27 cellular contexts compared by ENCODE assay signal in the genomic region with DNA sequence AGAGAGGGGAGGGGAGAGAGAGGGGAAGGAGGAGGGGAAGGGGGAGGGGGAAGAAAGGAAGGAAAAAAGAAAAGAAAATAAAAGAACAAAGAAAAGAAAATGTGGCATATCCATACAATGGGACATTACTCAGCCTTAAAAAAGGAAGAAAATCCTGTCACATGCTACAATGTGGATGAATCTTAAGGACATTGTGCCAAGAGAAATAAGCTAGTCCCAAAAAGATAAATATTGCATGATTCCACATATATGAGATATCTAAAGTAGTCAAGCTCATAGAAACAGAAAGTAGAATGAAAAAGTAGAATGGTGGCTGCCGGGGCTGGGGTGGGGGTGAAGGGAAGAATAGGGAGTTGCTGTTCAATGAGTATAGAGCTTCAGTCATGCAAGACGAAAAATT. TPM values are rescaled to one million over a fixed set of nuclear protein-coding genes. Genes with fewer than 3 reads are reported as not detected.
A peak's percentile ranks its signal among the peaks of the same experiment; 100 is the strongest.
DNase-seq lines count a peak whose midpoint lies in the region; ATAC-seq, FAIRE-seq and TF ChIP-seq lines count a peak whose summit lies in the region.
"Had no signal": no experiment of that assay in that cellular context is flagged by ENCODE, and none has a peak within 500 bp of the region (broad histone marks: within the 10 kb centered on the region; RNA-seq: fewer than 3 reads in every experiment).

No MANE protein-coding gene starts in this region.

- ATAC-seq in HepG2 (no peak), right lobe of liver (no peak), K562 (no peak)
- ATAC-seq: CD8-positive, alpha-beta T cell had no signal

- TF ChIP-seq POLR2A in HepG2 (IDR thresholded peaks at IDR 0.05; ENCODE audit: insufficient read depth in 1 of 2, low read depth in 2 of 2, low read length in 2 of 2): no peak
- no peak for TF ChIP-seq POLR2A in right lobe of liver (IDR thresholded peaks at IDR 0.05)
- TF ChIP-seq POLR2A in K562 (conservative IDR thresholded peaks at IDR 0.05): no peak
- TF ChIP-seq POLR2A in transverse colon (IDR thresholded peaks at IDR 0.05): no peak

- H4K20me1 ChIP-seq in HepG2 (ENCODE audit: insufficient read depth, low read length): no peaks in the 10 kb centered on the region
- H4K20me1 ChIP-seq in K562 (replicated peaks; ENCODE audit: control insufficient read depth, insufficient read depth, low read length): no peaks in the 10 kb centered on the region
- H4K20me1 ChIP-seq: BLaER1 had no signal

- in situ Hi-C loops in HepG2 (cut with HindIII; ENCODE audit: extremely low pct_ligation_motif_present, low pct_unique_long_range_greater_than_20kb): no loop called here
- in situ Hi-C loops in K562 (cut with MboI): no loop called here
- in situ Hi-C loops in transverse colon (cut with MboI; ENCODE audit: low pct_ligation_motif_present in 1 of 4, low pct_unique_long_range_greater_than_20kb in 1 of 4, low sequenced_read_pairs in 3 of 4): no loop called here

- BruUV-seq in HepG2 (replicated peaks; lab: Mats Ljungman, UMichigan): no TSS peak
- BruUV-seq in K562 (replicated peaks; lab: Mats Ljungman, UMichigan): no TSS peak

- H3K9ac ChIP-seq in HepG2 (ENCODE audit: insufficient read depth, low read depth, low read length) (no peak overlapping the region), K562 (ENCODE audit: insufficient read depth in 1 of 2, low read depth in 2 of 2, low read length in 2 of 2) (no peak overlapping the region)
- H3K9ac ChIP-seq: BLaER1 had no signal

- intact Hi-C loops in HepG2 (cut with micrococcal nuclease; ENCODE audit: unreplicated experiment): no loop called here
- intact Hi-C loops in right lobe of liver (cut with DNase I): no loop called here
- intact Hi-C loops in K562 (cut with micrococcal nuclease): no loop called here
- intact Hi-C loops in transverse colon (cut with DNase I; ENCODE audit: low total_unique reads): no loop called here

- peaks cover 3% of the 10 kb centered on the region for H3K4me1 ChIP-seq in HepG2 (ENCODE audit: insufficient read depth, low read length)
- H3K4me1 ChIP-seq in right lobe of liver: no peaks in the 10 kb centered on the region
- no peaks in the 10 kb centered on the region for H3K4me1 ChIP-seq in K562 (replicated peaks in 1 of 2; ENCODE audit: control insufficient read depth in 2 of 2, insufficient read depth in 2 of 2, low read length in 2 of 2)
- H3K4me1 ChIP-seq in transverse colon: no peaks in the 10 kb centered on the region
- H3K4me1 ChIP-seq: BE2C had no signal

- H3K79me2 ChIP-seq in HepG2 (ENCODE audit: insufficient read depth, low read length) (no peaks in the 10 kb centered on the region), K562 (ENCODE audit: control insufficient read depth, insufficient read depth, low read length) (no peaks in the 10 kb centered on the region)

- DNase-seq in HepG2 (ENCODE audit: low spot score) (no peak), right lobe of liver (no peak), K562 (ENCODE audit: extremely low read depth in 1 of 4, low spot score in 3 of 4) (no peak), fibroblast of the aortic adventitia (ENCODE audit: low read depth) (peak; percentile 49), transverse colon (no peak), SW480 (ENCODE audit: low spot score) (no peak)
- DNase-seq: ACHN; BE2C; C1 segment of cervical spinal cord; CD4-positive, CD25-positive, alpha-beta regulatory T cell; CD8-positive, alpha-beta T cell; COR-L47; DMS 273 treated with DMSO at 0.1 percent for 48 hours; DMS153; DMS53; DMS79; DND-41; GF-D8 had no signal

- FAIRE-seq in HepG2 (lab: Jason Lieb, UNC) (no peak), K562 (lab: Jason Lieb, UNC) (no peak)
- FAIRE-seq: G401.6, GM12891, GM19239 had no signal

- H3K4me2 ChIP-seq in HepG2 (ENCODE audit: low read depth, low read length) (no peak overlapping the region), K562 (ENCODE audit: insufficient read depth, low read length) (no peak overlapping the region)
- H3K4me2 ChIP-seq: BLaER1 had no signal

- H3K9me1 ChIP-seq in K562 (ENCODE audit: control insufficient read depth, insufficient read depth, low read length): no peaks in the 10 kb centered on the region

- H3K9me3 ChIP-seq in HepG2 (ENCODE audit: low read length): no peaks in the 10 kb centered on the region
- H3K9me3 ChIP-seq in right lobe of liver: no peaks in the 10 kb centered on the region
- 0 out of 2 replicates have a peak, but pooled peaks cover 4% of the 10 kb centered on the region for H3K9me3 ChIP-seq in K562 (replicated peaks; ENCODE audit: control insufficient read depth, insufficient read depth, low read depth, low read length)
- no peaks in the 10 kb centered on the region for H3K9me3 ChIP-seq in transverse colon
- H3K9me3 ChIP-seq: BE2C, BLaER1 had no signal

- TF ChIP-seq CTCF in HepG2 (CRISPR knock-in tag; IDR thresholded peaks at IDR 0.05) (no peak), right lobe of liver (IDR thresholded peaks at IDR 0.05) (no peak), K562 (IDR thresholded peaks at IDR 0.05 in 2 of 3, conservative IDR thresholded peaks at IDR 0.05 in 1 of 3; ENCODE audit: insufficient read depth in 2 of 3, low read depth in 1 of 3, low read length in 3 of 3) (no peak), fibroblast of the aortic adventitia (IDR thresholded peaks at IDR 0.05; ENCODE audit: insufficient read depth, low read length) (no peak), transverse colon (IDR thresholded peaks at IDR 0.05) (no peak)

- WGBS in HepG2 (ENCODE audit: low lambda C conversion rate): 15% methylated on average over 2 of the region's 2 CpGs
- WGBS in right lobe of liver (ENCODE audit: insufficient coverage, low coverage, low lambda C conversion rate, missing lambda C conversion rate): 63% methylated on average over 2 of the region's 2 CpGs
- 4% methylated on average over 2 of the region's 2 CpGs for WGBS in K562 (ENCODE audit: insufficient coverage, low coverage, missing lambda C conversion rate)
- WGBS in transverse colon (ENCODE audit: low coverage in 1 of 2), 2 donors: 75 to 76% methylated on average over 2 of the region's 2 CpGs

- H3K4me3 ChIP-seq in HepG2 (replicated peaks in 1 of 3; ENCODE audit: insufficient read depth in 1 of 3, low read depth in 2 of 3, low read length in 3 of 3): no peak overlapping the region
- no peak overlapping the region for H3K4me3 ChIP-seq in right lobe of liver
- no peak overlapping the region for H3K4me3 ChIP-seq in K562
- H3K4me3 ChIP-seq in fibroblast of the aortic adventitia (ENCODE audit: low read depth, low read length): no peak overlapping the region
- H3K4me3 ChIP-seq in transverse colon: no peak overlapping the region
- H3K4me3 ChIP-seq: BLaER1 had no signal

- no peak for TF ChIP-seq EP300 in HepG2 (IDR thresholded peaks at IDR 0.05; ENCODE audit: low read depth in 2 of 2, low read length in 2 of 2)
- no peak for TF ChIP-seq EP300 in HepG2 (CRISPR knock-in tag; IDR thresholded peaks at IDR 0.05; ENCODE audit: borderline replicate concordance)
- no peak for TF ChIP-seq EP300 in K562 (IDR thresholded peaks at IDR 0.05; ENCODE audit: low read length)
- TF ChIP-seq EP300 in transverse colon (IDR thresholded peaks at IDR 0.05; ENCODE audit: low read depth): no peak

- H3K27me3 ChIP-seq in HepG2 (ENCODE audit: control insufficient read depth in 1 of 2, insufficient read depth in 2 of 2, low read length in 2 of 2) (peaks cover 2 to 43% of the 10 kb centered on the region in 2 experiments; a peak in 4 of 5 replicates), right lobe of liver (no peaks in the 10 kb centered on the region), K562 (ENCODE audit: control insufficient read depth in 2 of 2, insufficient read depth in 2 of 2, low read length in 2 of 2) (peaks cover 12 to 19% of the 10 kb centered on the region in 2 experiments; a peak in 4 of 5 replicates), transverse colon (no peaks in the 10 kb centered on the region)
- H3K27me3 ChIP-seq: BE2C, BLaER1 had no signal

- CTCF ChIA-PET in HepG2 (lab: Yijun Ruan, JAX; ENCODE audit: low intra/inter-chr PET ratio, low total read pairs) (no interaction called here), K562 (lab: Yijun Ruan, JAX; ENCODE audit: low intra/inter-chr PET ratio) (no interaction called here)

- no peak overlapping the region for H3K27ac ChIP-seq in HepG2 (ENCODE audit: extremely low read length, insufficient read depth, low read length)
- H3K27ac ChIP-seq in right lobe of liver: no peak overlapping the region
- H3K27ac ChIP-seq in K562 (ENCODE audit: extremely low read depth, low read depth, low read length): no peak overlapping the region
- H3K27ac ChIP-seq in transverse colon: no peak overlapping the region
- H3K27ac ChIP-seq: 22Rv1, BLaER1 had no signal

- POLR2A ChIA-PET in HepG2 (lab: Yijun Ruan, JAX): no interaction called here
- POLR2A ChIA-PET in K562 (lab: Yijun Ruan, JAX): interaction anchor here (0.6 kb wide), 1 partner anchor 171 kb away, joined by 3 read pairs; no protein-coding TSS in a partner anchor

- no peak overlapping the region for H2AFZ ChIP-seq in HepG2 (ENCODE audit: low read length)
- H2AFZ ChIP-seq in K562 (ENCODE audit: low read depth, low read length): no peak overlapping the region

- H3K36me3 ChIP-seq in HepG2 (replicated peaks in 1 of 2; ENCODE audit: control insufficient read depth in 1 of 2, insufficient read depth in 2 of 2, low read length in 2 of 2): no peaks in the 10 kb centered on the region; a peak in 1 of 5 replicates
- H3K36me3 ChIP-seq in right lobe of liver: no peaks in the 10 kb centered on the region
- H3K36me3 ChIP-seq in K562 (ENCODE audit: control insufficient read depth, insufficient read depth, low read length): no peaks in the 10 kb centered on the region
- H3K36me3 ChIP-seq in transverse colon: no peaks in the 10 kb centered on the region
- H3K36me3 ChIP-seq: BLaER1 had no signal

- TF ChIP-seq RAD21 in HepG2 (CRISPR knock-in tag; IDR thresholded peaks at IDR 0.05) (no peak), K562 (CRISPR knock-in tag; conservative IDR thresholded peaks at IDR 0.05 in 1 of 2, IDR thresholded peaks at IDR 0.05 in 1 of 2) (no peak)

RNA-seq across cellular contexts. Expression of a gene that starts 40.4 kb away (rescaled TPM):
- total RNA-seq in HepG2 (2016; rRNA removed; fragmentation: Illumina TruSeq; extraction: Trizol): 0.02 and 0.03 TPM in 2 replicates
- not detected in 2 replicates for total RNA-seq in HepG2 (2016; cell fraction: cytosol; rRNA removed; fragmentation: Illumina TruSeq; extraction: Trizol; ENCODE audit: low read depth)
- total RNA-seq in HepG2 (2016; cell fraction: insoluble cytoplasmic fraction; rRNA removed; fragmentation: Illumina TruSeq; extraction: Trizol): 0.03 and 0.09 TPM in 2 replicates
- total RNA-seq in HepG2 (2016; cell fraction: membrane; rRNA removed; fragmentation: Illumina TruSeq; extraction: Trizol): 0.53 TPM in 1 of 2 replicates, not detected in the other
- not detected in 2 replicates for total RNA-seq in HepG2 (2016; cell fraction: nucleus; rRNA removed; fragmentation: Illumina TruSeq; extraction: Trizol)
- 0.15 and 0.29 TPM in 2 replicates for polyA plus RNA-seq in HepG2 (2011; rRNA removed)
- polyA plus RNA-seq in HepG2 (2011; cell fraction: cytosol; rRNA removed): 0.15 and 0.33 TPM in 2 replicates
- polyA plus RNA-seq in HepG2 (2011; cell fraction: nucleus; rRNA removed): 0.08 and 0.38 TPM in 2 replicates
- 0.08 and 0.84 TPM in 2 replicates for polyA plus RNA-seq in HepG2 (2012)
- polyA plus RNA-seq in HepG2 (2016; cell fraction: cytosol; fragmentation: Illumina TruSeq; extraction: Trizol; ENCODE audit: low read depth): 0.09 and 0.19 TPM in 2 replicates
- polyA plus RNA-seq in HepG2 (2016; cell fraction: insoluble cytoplasmic fraction; fragmentation: Illumina TruSeq; extraction: Trizol; ENCODE audit: low read depth): 0.05 TPM in 1 of 2 replicates, not detected in the other
- polyA plus RNA-seq in HepG2 (2016; cell fraction: membrane; fragmentation: Illumina TruSeq; extraction: Trizol; ENCODE audit: low read depth): not detected in 2 replicates
- not detected in 2 replicates for polyA plus RNA-seq in HepG2 (2016; cell fraction: nucleus; fragmentation: Illumina TruSeq; extraction: Trizol; ENCODE audit: insufficient read depth, low read depth)
- polyA minus RNA-seq in HepG2 (2011; rRNA and poly(A)+ RNA removed; ENCODE audit: low replicate concordance): 4.0 and 16.2 TPM in 2 replicates
- polyA minus RNA-seq in HepG2 (2011; cell fraction: cytosol; rRNA and poly(A)+ RNA removed): 0.10 TPM in 1 of 2 replicates, not detected in the other
- polyA minus RNA-seq in HepG2 (2011; cell fraction: nucleus; rRNA and poly(A)+ RNA removed): 0.64 and 1.5 TPM in 2 replicates
- total RNA-seq in right lobe of liver: not detected
- total RNA-seq in K562 (2011; cell fraction: chromatin; rRNA removed; ENCODE audit: low replicate concordance): not detected in 2 replicates
- total RNA-seq in K562 (2011; cell fraction: nucleolus; rRNA removed): not detected in 2 replicates
- total RNA-seq in K562 (2011; cell fraction: nucleoplasm; rRNA removed): not detected in 2 replicates
- total RNA-seq in K562 (2014; rRNA removed): not detected in 2 replicates
- not detected in 2 replicates for total RNA-seq in K562 (2014; rRNA removed; fragmentation: Illumina TruSeq; extraction: Trizol)
- not detected in 2 replicates for total RNA-seq in K562 (2015; rRNA removed; fragmentation: Illumina TruSeq; extraction: Trizol)
- total RNA-seq in K562 (2021): not detected in 2 replicates
- polyA plus RNA-seq in K562 (2011; rRNA removed): not detected in 2 replicates
- polyA plus RNA-seq in K562 (2011; cell fraction: cytosol; rRNA removed): not detected in 2 replicates
- polyA plus RNA-seq in K562 (2011; cell fraction: nucleus; rRNA removed): not detected in 2 replicates
- polyA plus RNA-seq in K562 (2012): not detected in 2 replicates
- not detected in 2 replicates for polyA plus RNA-seq in K562 (2014; fragmentation: Illumina TruSeq; extraction: Trizol)
- polyA plus RNA-seq in K562 (2014; fragmentation: Nextera tagmentation; extraction: Ambion mirVana): not detected
- polyA plus RNA-seq in K562 (2014; rRNA removed): not detected in 2 replicates
- not detected in 2 replicates for polyA minus RNA-seq in K562 (2011; rRNA and poly(A)+ RNA removed)
- polyA minus RNA-seq in K562 (2011; cell fraction: cytosol; rRNA and poly(A)+ RNA removed): not detected in 2 replicates
- not detected in 2 replicates for polyA minus RNA-seq in K562 (2011; cell fraction: nucleus; rRNA and poly(A)+ RNA removed)
- total RNA-seq in fibroblast of the aortic adventitia (ENCODE audit: low replicate concordance): not detected in 2 replicates
- 1 to 10 TPM in 1 of 4 donors, under 1 TPM in 3; 0.14 to 1.9 (median 0.87) TPM for total RNA-seq in transverse colon
- total RNA-seq: A172; A673; CD4-positive, CD25-positive, alpha-beta regulatory T cell; CD8-positive, alpha-beta T cell had no signal
- polyA plus RNA-seq: AG04450; CD14-positive monocyte; CD4-positive, CD25-positive, alpha-beta regulatory T cell had no signal
